9 cellular contexts compared by ENCODE assay signal in the genomic region with DNA sequence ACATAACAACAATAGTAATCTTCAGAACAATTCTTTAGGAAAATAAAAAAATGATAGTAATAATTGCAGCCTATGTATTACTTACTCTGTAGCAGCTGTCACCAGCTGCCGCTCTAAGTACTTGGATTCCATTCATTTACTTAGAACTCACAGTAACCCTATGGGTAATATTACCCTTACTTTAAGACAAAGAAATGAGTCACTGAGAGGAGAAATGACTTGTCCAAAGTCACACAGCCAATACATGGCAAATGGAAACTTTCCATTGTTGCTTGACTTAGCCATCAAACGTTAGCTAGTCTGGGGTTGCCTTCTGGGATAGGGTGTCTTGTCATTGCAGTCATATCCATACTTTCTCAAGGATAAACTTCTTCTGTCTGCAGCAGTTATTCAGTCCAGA. TPM values are rescaled to one million over a fixed set of nuclear protein-coding genes. Genes with fewer than 3 reads are reported as not detected.
DNase-seq lines count a peak whose midpoint lies in the region; ATAC-seq and TF ChIP-seq lines count a peak whose summit lies in the region.
"Had no signal": no experiment of that assay in that cellular context is flagged by ENCODE, and none has a peak within 500 bp of the region (broad histone marks: within the 10 kb centered on the region; RNA-seq: fewer than 3 reads in every experiment).

No MANE protein-coding gene starts in this region.

- H3K79me2 ChIP-seq in PC-3 (ENCODE audit: low read length), result peaks cover 89% of the 10 kb centered on the region

- no peaks in the 10 kb centered on the region for H3K9me2 ChIP-seq in PC-3 (replicated peaks; ENCODE audit: low read length)

- peak; percentile 50 for ATAC-seq in HG02840 (IDR thresholded peaks at IDR 0.05; ENCODE audit: low FRiP score, unreplicated experiment)
- ATAC-seq in PC-3, result no peak
- ATAC-seq in stimulated activated naive CD8-positive, alpha-beta T cell treated with anti-CD3 and anti-CD28 coated beads, Interleukin-15, Interleukin-2, amounts not matched to agents 100 U/mL and 50 U/mL, for 24 hours, result peak; percentile 68
- ATAC-seq in effector memory CD8-positive, alpha-beta T cell (replicated peaks), result no peak

- no peak overlapping the region for H3K27ac ChIP-seq in PC-3 (ENCODE audit: low read length)
- H3K27ac ChIP-seq: KMS-11 had no signal

- peak; percentile 49 for DNase-seq in activated naive CD4-positive, alpha-beta T cell treated with anti-CD3 and anti-CD28 coated beads for 36 hours
- DNase-seq in activated naive CD4-positive, alpha-beta T cell (lab: John Stamatoyannopoulos, UW), result no peak
- peak; percentile 71 for DNase-seq in PC-3
- no peak for DNase-seq in stimulated activated naive CD8-positive, alpha-beta T cell treated with anti-CD3 and anti-CD28 coated beads, Interleukin-15, Interleukin-2, amounts not matched to agents 100 U/mL and 50 U/mL, for 24 hours
- no peak for DNase-seq in NCI-H187 treated with DMSO at 0.1 percent for 48 hours (lab: John Stamatoyannopoulos, UW)
- DNase-seq in effector memory CD8-positive, alpha-beta T cell, result no peak
- DNase-seq in iPS-NIHi7 (ENCODE audit: extremely low spot score), result no peak

- no peak overlapping the region for H2AFZ ChIP-seq in PC-3 (ENCODE audit: low read length)

- peak overlapping the region; percentile 51 for H3K27ac Mint-ChIP-seq in activated naive CD4-positive, alpha-beta T cell treated with anti-CD3 and anti-CD28 coated beads for 36 hours
- peak overlapping the region in 1 of 2 donors; percentile 57 for H3K27ac Mint-ChIP-seq in effector memory CD8-positive, alpha-beta T cell

- H3K9ac ChIP-seq in PC-3 (ENCODE audit: low read length), result no peak overlapping the region
- H3K9ac ChIP-seq: KMS-11 had no signal

- H3K27me3 ChIP-seq in PC-3 (ENCODE audit: low read length), result no peaks in the 10 kb centered on the region

- no TSS peak for BruUV-seq in PC-3 (replicated peaks; lab: Mats Ljungman, UMichigan)

- peaks cover 61% of the 10 kb centered on the region for H4K20me1 ChIP-seq in PC-3 (ENCODE audit: low read length)

- no peaks in the 10 kb centered on the region for H3K27me3 Mint-ChIP-seq in activated naive CD4-positive, alpha-beta T cell treated with anti-CD3 and anti-CD28 coated beads for 36 hours (ENCODE audit: low read depth)
- H3K27me3 Mint-ChIP-seq in effector memory CD8-positive, alpha-beta T cell, result no peaks in the 10 kb centered on the region

- no peaks in the 10 kb centered on the region; the same call in 1 of the 2 replicates for H3K36me3 ChIP-seq in PC-3 (ENCODE audit: low read depth, low read length)

- intact Hi-C loops in activated naive CD4-positive, alpha-beta T cell treated with anti-CD3 and anti-CD28 coated beads for 36 hours (cut with micrococcal nuclease), result loop anchor here (1.0 to 5.0 kb wide), 6 partner anchors 70 to 1048 kb away; a partner anchor contains a TSS
- intact Hi-C loops in PC-3 (cut with micrococcal nuclease), result loop anchor here (2.0 to 5.0 kb wide), 2 partner anchors 17 to 47 kb away; no protein-coding TSS in a partner anchor

- no peak overlapping the region for H3K4me3 Mint-ChIP-seq in activated naive CD4-positive, alpha-beta T cell treated with anti-CD3 and anti-CD28 coated beads for 36 hours
- no peak overlapping the region for H3K4me3 Mint-ChIP-seq in effector memory CD8-positive, alpha-beta T cell

- H3K4me2 ChIP-seq in PC-3 (ENCODE audit: low read length), result peak overlapping the region; percentile 82

- CTCF ChIA-PET in activated naive CD4-positive, alpha-beta T cell treated with anti-CD3 and anti-CD28 coated beads for 36 hours (lab: Charles Lee), result interaction anchor here (1.3 kb wide), 1 partner anchor 16 kb away, joined by 3 read pairs; no protein-coding TSS in a partner anchor
- CTCF ChIA-PET in PC-3 (lab: Charles Lee), result no interaction called here

- no peaks in the 10 kb centered on the region for H3F3A ChIP-seq in PC-3 (ENCODE audit: low read length, unreplicated experiment)

- no peak for TF ChIP-seq CTCF in PC-3 (conservative IDR thresholded peaks at IDR 0.05; ENCODE audit: low read depth, low read length)

- no peaks in the 10 kb centered on the region for H3K9me3 Mint-ChIP-seq in activated naive CD4-positive, alpha-beta T cell treated with anti-CD3 and anti-CD28 coated beads for 36 hours
- no peaks in the 10 kb centered on the region for H3K9me3 Mint-ChIP-seq in effector memory CD8-positive, alpha-beta T cell

- H3K4me3 ChIP-seq in PC-3 (ENCODE audit: low read length), result no peak overlapping the region

- H3K4me1 Mint-ChIP-seq in activated naive CD4-positive, alpha-beta T cell treated with anti-CD3 and anti-CD28 coated beads for 36 hours (ENCODE audit: low read depth), result peaks cover 70% of the 10 kb centered on the region
- peaks cover 49 to 52% of the 10 kb centered on the region in 2 donors for H3K4me1 Mint-ChIP-seq in effector memory CD8-positive, alpha-beta T cell (ENCODE audit: low read depth in 2 of 2)

- POLR2A ChIA-PET in PC-3 (lab: Charles Lee; ENCODE audit: unreplicated experiment), result interaction anchor here (0.6 kb wide), 1 partner anchor 97 kb away, joined by 13 read pairs; no protein-coding TSS in a partner anchor

- no peaks in the 10 kb centered on the region for H3K36me3 Mint-ChIP-seq in activated naive CD4-positive, alpha-beta T cell treated with anti-CD3 and anti-CD28 coated beads for 36 hours (ENCODE audit: low read depth)
- peaks cover 13% of the 10 kb centered on the region for H3K36me3 Mint-ChIP-seq in effector memory CD8-positive, alpha-beta T cell (ENCODE audit: insufficient read depth)

- H3K4me1 ChIP-seq in PC-3 (ENCODE audit: insufficient read depth, low read length), result peaks cover 31% of the 10 kb centered on the region

- H3K9me3 ChIP-seq in PC-3 (ENCODE audit: low read length), result no peaks in the 10 kb centered on the region

RNA-seq across cellular contexts. Expression of a gene that starts 3.6 kb away (rescaled TPM):
- 10 to 100 TPM; 31.2 to 32.1 TPM for total RNA-seq in activated naive CD4-positive, alpha-beta T cell treated with anti-CD3 and anti-CD28 coated beads for 36 hours
- 145 and 146 TPM in 2 replicates for total RNA-seq in PC-3 (2014; rRNA removed)

Comparison
In these comparisons a context has a peak if more than half of its experiments do, and no peak if none do; other contexts are left out.
1. DNase-seq: peak in activated naive CD4-positive, alpha-beta T cell treated with anti-CD3 and anti-CD28 coated beads for 36 hours (single experiment) and PC-3 (single experiment); none in activated naive CD4-positive, alpha-beta T cell (0 of 4), stimulated activated naive CD8-positive, alpha-beta T cell treated with anti-CD3 and anti-CD28 coated beads, Interleukin-15, Interleukin-2, amounts not matched to agents 100 U/mL and 50 U/mL, for 24 hours (single experiment), NCI-H187 treated with DMSO at 0.1 percent for 48 hours (single experiment), effector memory CD8-positive, alpha-beta T cell (0 of 3) and iPS-NIHi7 (single experiment).
2. ATAC-seq: peak in HG02840 (single experiment) and stimulated activated naive CD8-positive, alpha-beta T cell treated with anti-CD3 and anti-CD28 coated beads, Interleukin-15, Interleukin-2, amounts not matched to agents 100 U/mL and 50 U/mL, for 24 hours (single experiment); none in PC-3 (single experiment) and effector memory CD8-positive, alpha-beta T cell (single experiment).